9 cellular contexts compared by ENCODE assay signal in the genomic region with DNA sequence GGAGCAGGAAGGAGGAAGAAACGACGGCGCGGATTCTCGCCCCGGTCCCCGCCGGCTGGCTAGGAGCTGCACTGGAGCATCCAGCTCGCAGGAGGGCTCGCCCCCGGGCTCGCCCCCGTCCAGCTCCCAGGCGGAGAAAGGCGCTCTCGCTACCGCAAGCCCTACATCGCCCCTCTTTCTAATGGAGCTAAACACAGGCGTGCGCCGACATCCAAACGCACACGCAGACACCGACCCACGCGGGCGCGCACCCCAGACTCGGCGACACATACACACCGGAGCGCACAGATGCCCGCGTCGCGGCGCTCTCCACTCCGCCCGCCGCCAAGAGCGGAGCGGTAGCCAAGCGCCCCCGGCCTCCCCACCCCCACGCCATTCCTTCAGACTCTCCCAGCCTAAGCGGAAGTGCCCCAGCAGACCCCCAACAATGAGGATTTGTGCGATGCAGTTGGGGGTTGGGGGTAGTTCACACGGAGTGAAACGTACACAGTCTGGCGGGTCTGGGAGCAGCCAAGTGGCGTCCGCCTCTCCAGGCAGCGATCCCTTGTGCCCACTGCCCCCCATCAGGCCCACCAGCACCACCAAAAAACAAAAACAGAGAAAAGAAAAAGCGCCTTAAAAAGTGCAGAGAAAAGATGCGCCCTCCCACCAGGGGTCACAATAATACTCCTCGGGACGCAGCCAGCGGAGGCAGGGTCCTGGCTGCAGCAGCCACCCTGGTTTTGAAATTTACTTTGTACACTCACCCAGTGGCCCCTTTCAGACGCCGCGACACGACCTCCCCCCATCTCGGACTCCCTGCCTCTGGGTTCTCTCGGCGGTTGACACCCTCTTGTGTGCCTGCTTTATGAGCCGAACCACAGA.
DNase-seq lines count a peak whose midpoint lies in the region; ATAC-seq and TF ChIP-seq lines count a peak whose summit lies in the region.
"Had no signal": no experiment of that assay in that cellular context is flagged by ENCODE, and none has a peak within 500 bp of the region (broad histone marks: within the 10 kb centered on the region; RNA-seq: fewer than 3 reads in every experiment).

No MANE protein-coding gene starts in this region.

- peak; percentile 2 for DNase-seq in activated CD4-positive, alpha-beta T cell treated with anti-CD3 and anti-CD28 coated beads for 48 hours
- DNase-seq in activated CD4-positive, alpha-beta T cell treated with anti-CD3 and anti-CD28 coated beads for 4 hours: no peak
- DNase-seq in astrocyte of the hippocampus (ENCODE audit: low read depth, low spot score): peak; percentile 77
- peak; percentile 31 for DNase-seq in iris pigment epithelial cell (ENCODE audit: low read depth)
- DNase-seq in tibial artery: no peak
- DNase-seq in MM.1S: no peak
- no peak for DNase-seq in activated gamma-delta T cell treated with Interleukin-2 at 50 U/mL for 16 hours

- no peak for ATAC-seq in HG02938 (IDR thresholded peaks at IDR 0.05; ENCODE audit: unreplicated experiment)

- no peak overlapping the region for H3K27ac ChIP-seq in tibial artery
- no peak overlapping the region for H3K27ac ChIP-seq in MM.1S (ENCODE audit: low read length)
- H3K27ac ChIP-seq: thoracic aorta had no signal

- H3K36me3 ChIP-seq in tibial artery (no peaks in the 10 kb centered on the region), MM.1S (replicated peaks; ENCODE audit: insufficient read depth, low read length) (no peaks in the 10 kb centered on the region)
- H3K36me3 ChIP-seq: thoracic aorta had no signal

- H3K9me3 ChIP-seq in tibial artery (no peaks in the 10 kb centered on the region), MM.1S (replicated peaks; ENCODE audit: insufficient read depth, low read length) (no peaks in the 10 kb centered on the region)
- H3K9me3 ChIP-seq: thoracic aorta had no signal

- no peaks in the 10 kb centered on the region for H3K79me2 ChIP-seq in MM.1S (ENCODE audit: low read length)

- no peaks in the 10 kb centered on the region for H3K9me2 ChIP-seq in MM.1S (replicated peaks; ENCODE audit: insufficient read depth, low read length)

- H3K4me1 ChIP-seq in tibial artery: peaks cover 0 to 30% (median 29%) of the 10 kb centered on the region in 4 donors
- no peaks in the 10 kb centered on the region for H3K4me1 ChIP-seq in MM.1S (ENCODE audit: low read length)

- no peak overlapping the region for H3K4me2 ChIP-seq in MM.1S (ENCODE audit: low read depth, low read length)

- H4K20me1 ChIP-seq in MM.1S (ENCODE audit: insufficient read depth, low read length): no peaks in the 10 kb centered on the region

- H3F3A ChIP-seq in MM.1S (ENCODE audit: insufficient read depth, low read length): no peaks in the 10 kb centered on the region

- H2AFZ ChIP-seq in MM.1S (ENCODE audit: low read length): no peak overlapping the region

- intact Hi-C loops in tibial artery (cut with DNase I; ENCODE audit: low total_unique reads): no loop called here

- H3K9ac ChIP-seq in MM.1S (ENCODE audit: low read length): no peak overlapping the region

- TF ChIP-seq CTCF in tibial artery (IDR thresholded peaks at IDR 0.05) (no peak), MM.1S (IDR thresholded peaks at IDR 0.05; ENCODE audit: low read length) (no peak)

- H3K27me3 ChIP-seq in tibial artery (peaks cover 0 to 59% of the 10 kb centered on the region in 2 donors), MM.1S (replicated peaks; ENCODE audit: insufficient read depth, low read length) (no peaks in the 10 kb centered on the region)

- H3K4me3 ChIP-seq in tibial artery (peak overlapping the region; percentile 36 to 46), MM.1S (ENCODE audit: low read length) (no peak overlapping the region)
- H3K4me3 ChIP-seq: thoracic aorta had no signal

Comparison
In these comparisons a context has a peak if more than half of its experiments do, and no peak if none do; other contexts are left out.
1. DNase-seq: peak in activated CD4-positive, alpha-beta T cell treated with anti-CD3 and anti-CD28 coated beads for 48 hours (single experiment), astrocyte of the hippocampus (single experiment) and iris pigment epithelial cell (single experiment); none in activated CD4-positive, alpha-beta T cell treated with anti-CD3 and anti-CD28 coated beads for 4 hours (0 of 2), tibial artery (0 of 2), MM.1S (single experiment) and activated gamma-delta T cell treated with Interleukin-2 at 50 U/mL for 16 hours (single experiment).